ENCODE assay signal across 11 cellular contexts in genomic region chr2:64338910-64339500, GRCh38.
DNase-seq lines count a peak whose midpoint lies in the region; ATAC-seq, FAIRE-seq and TF ChIP-seq lines count a peak whose summit lies in the region.
"Had no signal": no experiment of that assay in that cellular context is flagged by ENCODE, and none has a peak within 500 bp of the region (broad histone marks: within the 10 kb centered on the region; RNA-seq: fewer than 3 reads in every experiment).

No MANE protein-coding gene starts in this region.

- peak; percentile 45 for DNase-seq in activated naive CD4-positive, alpha-beta T cell treated with anti-CD3 and anti-CD28 coated beads for 36 hours
- DNase-seq in activated naive CD4-positive, alpha-beta T cell treated with anti-CD3 and anti-CD28 coated beads, Interleukin-2, amount 10 ng/mL, durations not matched to agents 7 days and 5 days, result no peak
- DNase-seq in SJCRH30 (peak; percentile 29 to 33), bronchial epithelial cell (ENCODE audit: low read depth) (peak; percentile 54), RKO (ENCODE audit: low spot score) (no peak), cortex of kidney (lab: John Stamatoyannopoulos, UW) (no peak), Right ventricle myocardium inferior (ENCODE audit: missing footprints) (no peak)
- DNase-seq in stimulated activated naive B cell treated with anti-CD40 and anti-IgM and Interleukin-4, amounts not matched to agents 10 μg/mL and 1 μg/mL and 100 μg/mL, for 72 hours, result no peak
- DNase-seq: activated CD4-positive, alpha-beta T cell treated with anti-CD3 and anti-CD28 coated beads, Interleukin-2, amount 50 U/mL, for 48 hours; NCI-H1092 treated with DMSO at 0.1 percent for 48 hours; thyroid gland had no signal

- no peaks in the 10 kb centered on the region for H3K36me3 Mint-ChIP-seq in activated naive CD4-positive, alpha-beta T cell treated with anti-CD3 and anti-CD28 coated beads for 36 hours (ENCODE audit: low read depth)
- no peaks in the 10 kb centered on the region for H3K36me3 Mint-ChIP-seq in activated naive CD4-positive, alpha-beta T cell treated with anti-CD3 and anti-CD28 coated beads, Interleukin-2, amount 10 ng/mL, durations not matched to agents 7 days and 5 days
- peaks cover 0 to 2% of the 10 kb centered on the region in 2 donors for H3K36me3 Mint-ChIP-seq in stimulated activated naive B cell treated with anti-CD40 and anti-IgM and Interleukin-4, amounts not matched to agents 10 μg/mL and 1 μg/mL and 100 μg/mL, for 72 hours

- H3K27ac ChIP-seq in SJCRH30, result no peak overlapping the region
- H3K27ac ChIP-seq: thyroid gland had no signal

- CTCF ChIA-PET in activated naive CD4-positive, alpha-beta T cell treated with anti-CD3 and anti-CD28 coated beads for 36 hours (lab: Charles Lee), result interaction anchor here (0.9 to 3.8 kb wide), 2 partner anchors 8 to 10 kb away, joined by 4 to 18 read pairs; no protein-coding TSS in a partner anchor
- CTCF ChIA-PET in activated naive CD4-positive, alpha-beta T cell treated with anti-CD3 and anti-CD28 coated beads, Interleukin-2, amount 10 ng/mL, durations not matched to agents 7 days and 5 days (lab: Charles Lee), result interaction anchor here (0.6 to 0.9 kb wide), 2 partner anchors 186 to 289 kb away, joined by 3 read pairs; no protein-coding TSS in a partner anchor

- no peak for TF ChIP-seq CTCF in bronchial epithelial cell (IDR thresholded peaks at IDR 0.05; ENCODE audit: insufficient read depth, low read length, severe bottlenecking)

- peak; percentile 48 to 49 for ATAC-seq in stimulated activated naive B cell treated with anti-CD40 and anti-IgM and Interleukin-4, amounts not matched to agents 10 μg/mL and 1 μg/mL and 100 μg/mL, for 72 hours (replicated peaks)
- ATAC-seq in Right ventricle myocardium inferior, result no peak

- H3K4me1 ChIP-seq in SJCRH30, result no peaks in the 10 kb centered on the region
- H3K4me1 ChIP-seq: thyroid gland had no signal

- H3K4me3 ChIP-seq in SJCRH30 (no peak overlapping the region), bronchial epithelial cell (ENCODE audit: low read depth, low read length) (no peak overlapping the region)
- H3K4me3 ChIP-seq: thyroid gland had no signal

- peak; percentile 58 for FAIRE-seq in bronchial epithelial cell (lab: Jason Lieb, UNC)

- peaks cover 4% of the 10 kb centered on the region for H3K4me1 Mint-ChIP-seq in activated naive CD4-positive, alpha-beta T cell treated with anti-CD3 and anti-CD28 coated beads for 36 hours (ENCODE audit: low read depth)
- H3K4me1 Mint-ChIP-seq in activated naive CD4-positive, alpha-beta T cell treated with anti-CD3 and anti-CD28 coated beads, Interleukin-2, amount 10 ng/mL, durations not matched to agents 7 days and 5 days, result peaks cover 3% of the 10 kb centered on the region
- H3K4me1 Mint-ChIP-seq in stimulated activated naive B cell treated with anti-CD40 and anti-IgM and Interleukin-4, amounts not matched to agents 10 μg/mL and 1 μg/mL and 100 μg/mL, for 72 hours, result peaks cover 7% of the 10 kb centered on the region in 2 donors

- no peaks in the 10 kb centered on the region for H3K9me3 ChIP-seq in SJCRH30 (replicated peaks)
- H3K9me3 ChIP-seq: thyroid gland had no signal

- intact Hi-C loops in activated naive CD4-positive, alpha-beta T cell treated with anti-CD3 and anti-CD28 coated beads for 36 hours (cut with micrococcal nuclease), result no loop called here
- intact Hi-C loops in Right ventricle myocardium inferior (cut with DNase I), result loop anchor here (10.0 kb wide), 1 partner anchor 116 kb away; the partner anchor contains the start of gene LGALSL

- no peaks in the 10 kb centered on the region for H3K36me3 ChIP-seq in SJCRH30
- H3K36me3 ChIP-seq in bronchial epithelial cell (ENCODE audit: control insufficient read depth, insufficient read depth, low read length), result no peaks in the 10 kb centered on the region
- H3K36me3 ChIP-seq: thyroid gland had no signal

- no peak overlapping the region for H3K4me3 Mint-ChIP-seq in activated naive CD4-positive, alpha-beta T cell treated with anti-CD3 and anti-CD28 coated beads for 36 hours
- no peak overlapping the region for H3K4me3 Mint-ChIP-seq in activated naive CD4-positive, alpha-beta T cell treated with anti-CD3 and anti-CD28 coated beads, Interleukin-2, amount 10 ng/mL, durations not matched to agents 7 days and 5 days
- H3K4me3 Mint-ChIP-seq in stimulated activated naive B cell treated with anti-CD40 and anti-IgM and Interleukin-4, amounts not matched to agents 10 μg/mL and 1 μg/mL and 100 μg/mL, for 72 hours, result no peak overlapping the region

- no peaks in the 10 kb centered on the region for H3K27me3 ChIP-seq in SJCRH30
- no peaks in the 10 kb centered on the region for H3K27me3 ChIP-seq in bronchial epithelial cell (ENCODE audit: control insufficient read depth, insufficient read depth, low read length)
- H3K27me3 ChIP-seq: thyroid gland had no signal

- H3K9me3 Mint-ChIP-seq in activated naive CD4-positive, alpha-beta T cell treated with anti-CD3 and anti-CD28 coated beads for 36 hours, result no peaks in the 10 kb centered on the region
- H3K9me3 Mint-ChIP-seq in activated naive CD4-positive, alpha-beta T cell treated with anti-CD3 and anti-CD28 coated beads, Interleukin-2, amount 10 ng/mL, durations not matched to agents 7 days and 5 days, result no peaks in the 10 kb centered on the region
- peaks cover 2 to 4% of the 10 kb centered on the region in 2 donors for H3K9me3 Mint-ChIP-seq in stimulated activated naive B cell treated with anti-CD40 and anti-IgM and Interleukin-4, amounts not matched to agents 10 μg/mL and 1 μg/mL and 100 μg/mL, for 72 hours

- H3K27me3 Mint-ChIP-seq in activated naive CD4-positive, alpha-beta T cell treated with anti-CD3 and anti-CD28 coated beads for 36 hours (ENCODE audit: low read depth), result no peaks in the 10 kb centered on the region
- peaks cover 28% of the 10 kb centered on the region for H3K27me3 Mint-ChIP-seq in activated naive CD4-positive, alpha-beta T cell treated with anti-CD3 and anti-CD28 coated beads, Interleukin-2, amount 10 ng/mL, durations not matched to agents 7 days and 5 days
- H3K27me3 Mint-ChIP-seq in stimulated activated naive B cell treated with anti-CD40 and anti-IgM and Interleukin-4, amounts not matched to agents 10 μg/mL and 1 μg/mL and 100 μg/mL, for 72 hours, result peaks cover 4 to 9% of the 10 kb centered on the region in 2 donors

- no peak overlapping the region for H3K27ac Mint-ChIP-seq in activated naive CD4-positive, alpha-beta T cell treated with anti-CD3 and anti-CD28 coated beads for 36 hours
- H3K27ac Mint-ChIP-seq in activated naive CD4-positive, alpha-beta T cell treated with anti-CD3 and anti-CD28 coated beads, Interleukin-2, amount 10 ng/mL, durations not matched to agents 7 days and 5 days, result no peak overlapping the region
- no peak overlapping the region for H3K27ac Mint-ChIP-seq in stimulated activated naive B cell treated with anti-CD40 and anti-IgM and Interleukin-4, amounts not matched to agents 10 μg/mL and 1 μg/mL and 100 μg/mL, for 72 hours

Comparison
In these comparisons a context has a peak if more than half of its experiments do, and no peak if none do; other contexts are left out.
1. DNase-seq: peak in activated naive CD4-positive, alpha-beta T cell treated with anti-CD3 and anti-CD28 coated beads for 36 hours (single experiment), SJCRH30 (2 of 2) and bronchial epithelial cell (single experiment); none in activated naive CD4-positive, alpha-beta T cell treated with anti-CD3 and anti-CD28 coated beads, Interleukin-2, amount 10 ng/mL, durations not matched to agents 7 days and 5 days (single experiment), stimulated activated naive B cell treated with anti-CD40 and anti-IgM and Interleukin-4, amounts not matched to agents 10 μg/mL and 1 μg/mL and 100 μg/mL, for 72 hours (single experiment), RKO (single experiment), cortex of kidney (single experiment) and Right ventricle myocardium inferior (single experiment).